Comparison of ENCODE assay signal across 8 cellular contexts in the genomic region with DNA sequence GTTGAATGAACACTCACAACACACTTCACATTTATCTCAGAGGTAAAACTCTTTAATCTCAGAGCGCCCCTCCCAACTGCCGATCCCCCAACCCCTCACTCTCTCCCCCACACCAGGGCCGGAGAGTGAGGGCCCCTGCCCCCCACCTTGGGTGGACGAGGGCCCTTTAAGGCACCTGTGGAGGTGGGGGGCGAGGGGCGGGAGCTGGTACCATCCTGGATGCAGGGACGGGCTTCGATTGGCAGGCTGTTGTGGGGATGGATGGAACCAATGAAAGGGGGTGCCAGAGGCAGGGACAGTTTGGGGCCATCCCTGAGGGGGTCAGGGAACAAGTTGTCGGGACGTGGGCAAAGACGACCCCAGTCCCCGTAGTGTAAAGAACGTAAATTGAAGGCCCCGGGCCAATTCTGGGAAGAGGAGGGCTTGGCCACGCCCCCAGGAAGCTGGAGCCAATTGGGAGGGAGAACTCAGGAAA. TPM values are rescaled to one million over a fixed set of nuclear protein-coding genes. Genes with fewer than 3 reads are reported as not detected.
DNase-seq lines count a peak whose midpoint lies in the region; ATAC-seq, FAIRE-seq and TF ChIP-seq lines count a peak whose summit lies in the region.

No MANE protein-coding gene starts in this region.

- peaks cover 27 to 51% (median 45%) of the 10 kb centered on the region in 7 donors for H3K4me1 Mint-ChIP-seq in naive thymus-derived CD4-positive, alpha-beta T cell
- H3K4me1 Mint-ChIP-seq in T-helper 17 cell = peaks cover 32% of the 10 kb centered on the region

- H3K27me3 Mint-ChIP-seq in naive thymus-derived CD4-positive, alpha-beta T cell = no peaks in the 10 kb centered on the region
- no peaks in the 10 kb centered on the region for H3K27me3 Mint-ChIP-seq in T-helper 17 cell

- peaks cover 0 to 10% (median 0%) of the 10 kb centered on the region in 3 experiments for H3K36me3 ChIP-seq in naive thymus-derived CD4-positive, alpha-beta T cell (ENCODE audit: control insufficient read depth in 2 of 3, insufficient read depth in 3 of 3, low read length in 3 of 3)

- H3K27ac ChIP-seq in caudate nucleus (ENCODE audit: low read depth, low read length) = peak overlapping the region; percentile 97
- H3K27ac ChIP-seq in naive thymus-derived CD4-positive, alpha-beta T cell (ENCODE audit: low read depth, low read length) = peak overlapping the region; percentile 72

- intact Hi-C loops in naive thymus-derived CD4-positive, alpha-beta T cell (cut with micrococcal nuclease) = loop anchor here (1.0 to 10.0 kb wide), 8 partner anchors 8 to 1547 kb away; a partner anchor contains a TSS

- no peak for FAIRE-seq in D721Med (lab: Jason Lieb, UNC)

- no peaks in the 10 kb centered on the region for H3K27me3 ChIP-seq in naive thymus-derived CD4-positive, alpha-beta T cell (ENCODE audit: control insufficient read depth in 2 of 2, insufficient read depth in 2 of 2, low read length in 2 of 2)

- no peak for TF ChIP-seq CTCF in D721Med (IDR thresholded peaks at IDR 0.05; ENCODE audit: insufficient read depth, missing control alignments)

- H3K36me3 Mint-ChIP-seq in naive thymus-derived CD4-positive, alpha-beta T cell = peaks cover 0 to 19% (median 0%) of the 10 kb centered on the region in 5 donors
- peaks cover 2% of the 10 kb centered on the region for H3K36me3 Mint-ChIP-seq in T-helper 17 cell (ENCODE audit: low read depth)

- DNase-seq in NCI-H2227 (lab: John Stamatoyannopoulos, UW; ENCODE audit: unreplicated experiment) (peak; percentile 81), NCI-H2227 treated with DMSO at 0.1 percent for 48 hours (lab: John Stamatoyannopoulos, UW) (no peak), caudate nucleus (lab: John Stamatoyannopoulos, UW) (peak in 2 of 61 donors; percentile 85 to 88), NCI-H1694 treated with DMSO at 0.1 percent for 48 hours (lab: John Stamatoyannopoulos, UW) (no peak), T-helper 17 cell (no peak), D721Med (ENCODE audit: insufficient read length, low spot score) (no peak)
- peak in 1 of 9 donors; percentile 82 for DNase-seq in naive thymus-derived CD4-positive, alpha-beta T cell

- H3K9me3 ChIP-seq in naive thymus-derived CD4-positive, alpha-beta T cell (ENCODE audit: control insufficient read depth in 2 of 3, low read length in 3 of 3) = no peaks in the 10 kb centered on the region
- no peaks in the 10 kb centered on the region for H3K9me3 ChIP-seq in T-helper 17 cell (ENCODE audit: control insufficient read depth, low read length, poor library complexity, severe bottlenecking)

- H3K4me1 ChIP-seq in naive thymus-derived CD4-positive, alpha-beta T cell (ENCODE audit: control insufficient read depth in 2 of 2, insufficient read depth in 2 of 2, low read length in 2 of 2) = peaks cover 31 to 38% of the 10 kb centered on the region in 2 donors

- H3K4me3 ChIP-seq in naive thymus-derived CD4-positive, alpha-beta T cell (ENCODE audit: low read length) = peak overlapping the region; percentile 58

- no peak overlapping the region for H3K4me3 Mint-ChIP-seq in naive thymus-derived CD4-positive, alpha-beta T cell
- no peak overlapping the region for H3K4me3 Mint-ChIP-seq in T-helper 17 cell

- H3K9me3 Mint-ChIP-seq in naive thymus-derived CD4-positive, alpha-beta T cell = peaks cover 0 to 1% (median 0%) of the 10 kb centered on the region in 11 donors

- POLR2A ChIA-PET in naive thymus-derived CD4-positive, alpha-beta T cell (lab: Charles Lee) = interaction anchor here (0.6 to 3.7 kb wide), 17 partner anchors 7 to 535 kb away, joined by 3 to 47 read pairs (median 5); a partner anchor contains a TSS

- H3K27ac Mint-ChIP-seq in naive thymus-derived CD4-positive, alpha-beta T cell = no peak overlapping the region
- no peak overlapping the region for H3K27ac Mint-ChIP-seq in T-helper 17 cell

- ATAC-seq in HG03442 (IDR thresholded peaks at IDR 0.05; ENCODE audit: unreplicated experiment) (peak; percentile 6), T-helper 17 cell (no peak)
- peak; percentile 0 for ATAC-seq in naive thymus-derived CD4-positive, alpha-beta T cell

- CTCF ChIA-PET in naive thymus-derived CD4-positive, alpha-beta T cell (lab: Charles Lee) = interaction anchor here (0.6 to 1.0 kb wide), 4 partner anchors 54 to 757 kb away, joined by 3 to 4 read pairs (median 3); a partner anchor contains a TSS

RNA-seq across cellular contexts. Expression of a gene that starts 1.7 kb away (rescaled TPM):
- total RNA-seq in naive thymus-derived CD4-positive, alpha-beta T cell = 100 to 1,000 TPM; 141 to 174 (median 154) TPM
- 10 to 100 TPM; 19.4 to 24.8 TPM for polyA plus RNA-seq in naive thymus-derived CD4-positive, alpha-beta T cell
- 100 to 1,000 TPM; 170 to 196 TPM for total RNA-seq in T-helper 17 cell

RNA-seq across cellular contexts. Expression of a gene that starts 8.1 kb away (rescaled TPM):
- total RNA-seq in naive thymus-derived CD4-positive, alpha-beta T cell = 10 to 100 TPM; 15.9 to 25.7 (median 21.2) TPM
- 1 to 10 TPM; 4.7 to 5.8 TPM for polyA plus RNA-seq in naive thymus-derived CD4-positive, alpha-beta T cell
- 10 to 100 TPM; 19.2 to 33.8 TPM for total RNA-seq in T-helper 17 cell

RNA-seq across cellular contexts. Expression of a gene that starts 8.5 kb away (rescaled TPM):
- total RNA-seq in naive thymus-derived CD4-positive, alpha-beta T cell = 100 to 1,000 TPM in 1 of 5 experiments, 10 to 100 TPM in 4; 42.9 to 106 (median 53.0) TPM
- polyA plus RNA-seq in naive thymus-derived CD4-positive, alpha-beta T cell = 10 to 100 TPM; 11.6 to 22.2 TPM
- 10 to 100 TPM; 44.1 to 57.3 TPM for total RNA-seq in T-helper 17 cell

RNA-seq across cellular contexts. Expression of a gene that starts 18.1 kb away (rescaled TPM):
- total RNA-seq in naive thymus-derived CD4-positive, alpha-beta T cell = 100 to 1,000 TPM in 4 of 5 experiments, 10 to 100 TPM in 1; 92.8 to 170 (median 160) TPM
- polyA plus RNA-seq in naive thymus-derived CD4-positive, alpha-beta T cell = 10 to 100 TPM; 49.0 to 68.6 TPM
- total RNA-seq in T-helper 17 cell = 100 to 1,000 TPM; 125 to 162 TPM

RNA-seq across cellular contexts. Expression of a gene that starts 27.6 kb away (rescaled TPM):
- total RNA-seq in naive thymus-derived CD4-positive, alpha-beta T cell = 1 to 10 TPM; 1.2 to 6.8 (median 1.9) TPM
- not detected for polyA plus RNA-seq in naive thymus-derived CD4-positive, alpha-beta T cell
- total RNA-seq in T-helper 17 cell = 100 to 1,000 TPM in 1 of 2 donors, 10 to 100 TPM in 1; 47.8 to 107 TPM
